8 cellular contexts compared by ENCODE assay signal in genomic region chr20:45963059-45964011, GRCh38. TPM values are rescaled to one million over a fixed set of nuclear protein-coding genes. Genes with fewer than 3 reads are reported as not detected.
A peak's percentile ranks its signal among the peaks of the same experiment; 100 is the strongest.
DNase-seq lines count a peak whose midpoint lies in the region; ATAC-seq, FAIRE-seq and TF ChIP-seq lines count a peak whose summit lies in the region.

No MANE protein-coding gene starts in this region.

- no peaks in the 10 kb centered on the region for H3K27me3 Mint-ChIP-seq in astrocyte (ENCODE audit: low read depth, unreplicated experiment)

- no peak for ATAC-seq in GM18505 (IDR thresholded peaks at IDR 0.05; ENCODE audit: unreplicated experiment)

- peaks cover 12% of the 10 kb centered on the region for H3K79me2 ChIP-seq in astrocyte (ENCODE audit: insufficient read depth, low read length)

- H3K9me3 Mint-ChIP-seq in astrocyte (ENCODE audit: unreplicated experiment): peaks cover 3% of the 10 kb centered on the region

- FAIRE-seq in astrocyte (lab: Jason Lieb, UNC): no peak

- no peaks in the 10 kb centered on the region for H3K4me1 Mint-ChIP-seq in astrocyte (ENCODE audit: low read depth, unreplicated experiment)

- no peak overlapping the region for H3K27ac ChIP-seq in astrocyte (ENCODE audit: low read depth, low read length)

- H4K20me1 ChIP-seq in astrocyte (ENCODE audit: insufficient read depth, low read length): peaks cover 38% of the 10 kb centered on the region

- no peak for TF ChIP-seq POLR2A in GM18505 (IDR thresholded peaks at IDR 0.05; ENCODE audit: borderline replicate concordance, extremely low read depth, insufficient read depth, insufficient read length)

- H3K9ac ChIP-seq in astrocyte (ENCODE audit: low read length): no peak overlapping the region

- no peak overlapping the region for H3K4me2 ChIP-seq in astrocyte (ENCODE audit: low read length)

- H3K9me3 ChIP-seq in astrocyte (ENCODE audit: insufficient read depth, low read depth, low read length): no peaks in the 10 kb centered on the region

- no peak overlapping the region for H2AFZ ChIP-seq in astrocyte (ENCODE audit: low read depth, low read length)

- H3K27me3 ChIP-seq in astrocyte (ENCODE audit: insufficient read depth, low read length): no peaks in the 10 kb centered on the region

- no peak overlapping the region for H3K27ac Mint-ChIP-seq in astrocyte (ENCODE audit: unreplicated experiment)

- peaks cover 70% of the 10 kb centered on the region for H3K36me3 ChIP-seq in astrocyte (ENCODE audit: insufficient read depth, low read length)

- peaks cover 5% of the 10 kb centered on the region for H3K4me1 ChIP-seq in astrocyte (ENCODE audit: insufficient read depth, low read length)

- DNase-seq in SIG-M5 treated with dmso at 0.1 percent for 504 hours (lab: John Stamatoyannopoulos, UW; ENCODE audit: unreplicated experiment) (peak; percentile 29), SIG-M5 (lab: John Stamatoyannopoulos, UW) (no peak), NCI-H1105 (lab: John Stamatoyannopoulos, UW) (peak; percentile 41), astrocyte (ENCODE audit: low read depth) (no peak), lung microvascular endothelial cell (ENCODE audit: low read depth in 2 of 2) (peak; percentile 57 to 66), GM19240 (ENCODE audit: insufficient read length, low spot score) (no peak)
- DNase-seq in activated naive CD4-positive, alpha-beta T cell treated with anti-CD3 and anti-CD28 coated beads, Interleukin-2, amount 50 U/mL, for 16 hours: no peak

- H3K36me3 Mint-ChIP-seq in astrocyte (ENCODE audit: low read depth, unreplicated experiment): peaks cover 22% of the 10 kb centered on the region

- no peak for TF ChIP-seq CTCF in astrocyte (IDR thresholded peaks at IDR 0.05; ENCODE audit: insufficient read depth, low read depth, low read length)

- H3K4me3 Mint-ChIP-seq in astrocyte (ENCODE audit: unreplicated experiment): peak overlapping the region; percentile 34

- H3K4me3 ChIP-seq in astrocyte (ENCODE audit: insufficient read depth, low read depth, low read length): no peak overlapping the region

RNA-seq across cellular contexts. Expression of gene ZNF335, which starts 8.7 kb away (rescaled TPM):
- total RNA-seq in astrocyte: 18.2 and 18.6 TPM in 2 replicates
- total RNA-seq in lung microvascular endothelial cell: 4.4 and 8.9 TPM in 2 replicates

RNA-seq across cellular contexts. Expression of gene PCIF1, which starts 28.9 kb away (rescaled TPM):
- total RNA-seq in astrocyte: 12.9 and 13.0 TPM in 2 replicates
- total RNA-seq in lung microvascular endothelial cell: 7.8 and 9.5 TPM in 2 replicates

RNA-seq across cellular contexts. Expression of gene MMP9, which starts 45.4 kb away (rescaled TPM):
- total RNA-seq in astrocyte (12.0 and 18.7 TPM in 2 replicates), lung microvascular endothelial cell (under 0.01 TPM in 1 of 2 replicates, not detected in the other)

RNA-seq across cellular contexts. Expression of gene PLTP, which starts 51.4 kb away (rescaled TPM):
- total RNA-seq in astrocyte: 162 and 167 TPM in 2 replicates
- total RNA-seq in lung microvascular endothelial cell: 4.4 and 4.8 TPM in 2 replicates

Comparison
In these comparisons a context has a peak if more than half of its experiments do, and no peak if none do; other contexts are left out.
1. DNase-seq: peak in SIG-M5 treated with dmso at 0.1 percent for 504 hours (single experiment), NCI-H1105 (single experiment) and lung microvascular endothelial cell (2 of 2); none in SIG-M5 (single experiment), astrocyte (single experiment), GM19240 (single experiment) and activated naive CD4-positive, alpha-beta T cell treated with anti-CD3 and anti-CD28 coated beads, Interleukin-2, amount 50 U/mL, for 16 hours (single experiment).
2. RNA of gene MMP9, which starts 45.4 kb away (total RNA-seq): 12.0 to 18.7 TPM in astrocyte; under 0.01 TPM in lung microvascular endothelial cell; every median in the first group is over 10 times any median in the second.